In the genomic region with DNA sequence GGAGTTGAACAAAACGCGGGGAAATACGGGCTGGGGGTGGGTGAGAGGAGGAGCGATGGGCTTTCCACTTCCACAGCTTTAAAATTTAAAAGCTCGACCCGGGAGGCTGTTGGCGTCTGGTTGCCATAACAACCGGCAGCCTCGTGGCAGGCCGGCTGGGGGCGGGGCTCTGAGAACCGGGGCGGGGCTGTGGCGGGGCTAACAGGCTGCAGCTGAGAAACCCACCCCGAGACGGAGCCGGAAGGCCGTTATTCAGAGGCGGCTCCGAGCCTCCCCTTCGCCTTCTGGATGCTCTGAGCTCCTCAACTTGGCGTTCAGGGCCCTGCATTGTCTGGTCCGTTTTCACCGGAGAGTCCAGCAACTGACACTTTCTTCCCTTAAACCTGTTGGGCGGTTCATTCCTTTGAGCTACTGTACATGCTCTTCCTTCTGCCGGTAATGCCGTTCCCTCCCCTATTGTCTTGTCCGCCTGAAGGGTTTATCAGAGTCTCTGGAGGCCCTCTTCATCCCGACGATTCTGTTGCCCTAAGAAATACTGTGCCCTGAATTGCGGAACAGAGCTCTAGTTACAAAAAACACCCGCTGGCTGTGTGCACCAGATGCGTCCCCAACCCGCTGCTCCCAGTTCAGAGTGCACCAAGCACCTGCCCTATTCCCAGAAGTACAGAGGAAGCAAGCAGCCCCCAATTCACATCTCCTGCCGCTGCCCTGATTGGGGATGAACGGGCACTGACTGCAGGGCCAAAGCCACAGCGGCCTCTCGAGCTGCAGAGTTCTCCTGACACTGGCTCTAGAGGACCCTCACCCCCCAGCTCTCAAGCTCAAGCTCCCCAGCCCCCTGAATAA, we compare ENCODE assay signal across 8 cellular contexts. TPM values are rescaled to one million over a fixed set of nuclear protein-coding genes. Genes with fewer than 3 reads are reported as not detected.
DNase-seq lines count a peak whose midpoint lies in the region; ATAC-seq, FAIRE-seq and TF ChIP-seq lines count a peak whose summit lies in the region.

No MANE protein-coding gene starts in this region.

- H3K27me3 ChIP-seq in RWPE2 (ENCODE audit: insufficient read depth, poor library complexity, severe bottlenecking): no peaks in the 10 kb centered on the region
- H3K27me3 ChIP-seq in neutrophil: no peaks in the 10 kb centered on the region
- peaks cover 0 to 7% (median 0%) of the 10 kb centered on the region in 5 donors for H3K27me3 ChIP-seq in subcutaneous abdominal adipose tissue (ENCODE audit: control insufficient read depth in 5 of 5, insufficient read depth in 4 of 5, low read length in 5 of 5)

- H3K4me3 ChIP-seq in RWPE2 (ENCODE audit: severe bottlenecking): peak overlapping the region; percentile 66
- peak overlapping the region; percentile 82 to 97 for H3K4me3 ChIP-seq in neutrophil (ENCODE audit: low read depth in 1 of 2, low read length in 1 of 2)
- H3K4me3 ChIP-seq in subcutaneous abdominal adipose tissue (ENCODE audit: low read depth in 1 of 5, low read length in 5 of 5): peak overlapping the region; percentile 81 to 95 (median 91)

- no peak for FAIRE-seq in frontal cortex (lab: Jason Lieb, UNC)

- ATAC-seq in GM21723 (IDR thresholded peaks at IDR 0.05; ENCODE audit: unreplicated experiment): peak; percentile 67
- ATAC-seq in RWPE2 (ENCODE audit: low read depth): peak; percentile 59

- H3K9me3 ChIP-seq in RWPE2 (ENCODE audit: severe bottlenecking) (no peaks in the 10 kb centered on the region), neutrophil (no peaks in the 10 kb centered on the region), subcutaneous abdominal adipose tissue (ENCODE audit: control insufficient read depth in 5 of 5, low read length in 5 of 5) (no peaks in the 10 kb centered on the region)

- TF ChIP-seq CTCF in RWPE2 (IDR thresholded peaks at IDR 0.05; ENCODE audit: poor library complexity, severe bottlenecking) (no peak), neutrophil (IDR thresholded peaks at IDR 0.05) (no peak)

- H3K27ac ChIP-seq in RWPE2 (ENCODE audit: poor library complexity, severe bottlenecking) (peak overlapping the region; percentile 50), neutrophil (peak overlapping the region; percentile 76), subcutaneous abdominal adipose tissue (ENCODE audit: low read depth, low read length) (peak overlapping the region; percentile 65)

- H3K4me1 ChIP-seq in RWPE2 (ENCODE audit: insufficient read depth, poor library complexity, severe bottlenecking): no peaks in the 10 kb centered on the region
- H3K4me1 ChIP-seq in neutrophil (ENCODE audit: control insufficient read depth in 1 of 2, insufficient read depth in 1 of 2, low read depth in 1 of 2, low read length in 1 of 2): peaks cover 19% of the 10 kb centered on the region in 2 experiments
- peaks cover 0 to 20% (median 19%) of the 10 kb centered on the region in 5 donors for H3K4me1 ChIP-seq in subcutaneous abdominal adipose tissue (ENCODE audit: control insufficient read depth in 5 of 5, insufficient read depth in 5 of 5, low read length in 5 of 5)

- H3K36me3 ChIP-seq in RWPE2 (ENCODE audit: low read depth) (peaks cover 21% of the 10 kb centered on the region), neutrophil (no peaks in the 10 kb centered on the region), subcutaneous abdominal adipose tissue (ENCODE audit: control insufficient read depth in 5 of 5, insufficient read depth in 5 of 5, low read length in 5 of 5) (peaks cover 0 to 7% (median 5%) of the 10 kb centered on the region in 5 donors)

- DNase-seq in EH (ENCODE audit: low read depth) (peak; percentile 88), KG1 (lab: John Stamatoyannopoulos, UW) (peak; percentile 58), RWPE2 (ENCODE audit: low spot score) (peak; percentile 86), frontal cortex (ENCODE audit: low spot score in 2 of 2) (peak; percentile 84 to 87)
- peak; percentile 94 for DNase-seq in activated gamma-delta T cell treated with anti-CD3 and anti-CD28 coated beads, Interleukin-2, amount 50 U/mL, for 16 hours (ENCODE audit: low read depth)

- peak overlapping the region in 4 of 5 donors; percentile 60 to 79 (median 76) for H3K9ac ChIP-seq in subcutaneous abdominal adipose tissue (ENCODE audit: low read length in 5 of 5)

RNA-seq across cellular contexts. Expression of gene DNAAF8, which starts 0.6 kb away (rescaled TPM):
- 1.2 TPM for total RNA-seq in frontal cortex

RNA-seq across cellular contexts. Expression of gene ANKS3, which starts 0.9 kb away (rescaled TPM):
- total RNA-seq in frontal cortex: 26.1 TPM

RNA-seq across cellular contexts. Expression of gene ZNF500, which starts 32.0 kb away (rescaled TPM):
- 7.7 TPM for total RNA-seq in frontal cortex

RNA-seq across cellular contexts. Expression of gene NUDT16L1, which starts 41.6 kb away (rescaled TPM):
- total RNA-seq in frontal cortex: 34.6 TPM

RNA-seq across cellular contexts. Expression of gene SEPTIN12, which starts 53.2 kb away (rescaled TPM):
- total RNA-seq in frontal cortex: not detected

Comparison
In these comparisons a context has a peak if more than half of its experiments do, and no peak if none do; other contexts are left out.
1. Peak in every context shown above with its lines: DNase-seq, ATAC-seq, H3K4me3 ChIP-seq and H3K27ac ChIP-seq.